Comparison of ENCODE assay signal across 1 cellular context in the genomic region with DNA sequence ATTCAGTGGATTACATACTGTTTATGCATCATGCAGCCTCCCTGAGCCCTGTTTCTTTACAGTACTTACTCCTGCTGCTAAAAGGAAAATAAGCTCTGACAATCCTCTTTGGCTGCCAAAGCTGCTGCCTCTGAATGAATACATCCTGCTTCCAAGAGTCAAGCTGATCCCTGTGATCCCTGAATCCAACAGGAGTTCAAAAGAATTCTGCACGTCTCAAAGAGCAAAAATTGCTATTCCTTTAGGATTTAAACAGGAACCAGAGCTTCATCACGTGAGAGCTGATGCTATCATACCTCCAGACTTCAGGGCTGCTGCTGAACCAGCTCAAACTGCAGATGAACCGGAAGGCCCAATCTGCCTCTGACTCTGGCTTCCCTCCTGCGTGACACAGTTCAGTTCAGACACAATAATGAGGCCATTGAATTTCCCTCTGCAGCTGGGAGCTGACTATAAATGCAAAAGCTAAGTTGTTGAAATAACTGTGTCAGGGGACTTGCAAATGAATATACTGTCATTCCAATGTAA.
A peak's percentile ranks its signal among the peaks of the same experiment; 100 is the strongest.
TF ChIP-seq lines count a peak whose summit lies in the region.

No MANE protein-coding gene starts in this region.

TF ChIP-seq in SK-N-SH, 30 proteins besides CTCF, POLR2A, EP300 and RAD21 (continued from another document):
- TF ChIP-seq MXI1 (IDR thresholded peaks at IDR 0.05; ENCODE audit: low read depth, low read length) (peak; percentile 85), MEF2A (IDR thresholded peaks at IDR 0.05; ENCODE audit: borderline replicate concordance, low read depth) (no peak), TEAD4 (IDR thresholded peaks at IDR 0.05; ENCODE audit: borderline replicate concordance, insufficient read depth) (no peak), RFX5 (IDR thresholded peaks at IDR 0.05; ENCODE audit: low read length) (no peak), SIN3A (IDR thresholded peaks at IDR 0.05; ENCODE audit: borderline replicate concordance, low read depth, low read length) (no peak), JUND (IDR thresholded peaks at IDR 0.05) (no peak), RCOR1 (IDR thresholded peaks at IDR 0.05; ENCODE audit: low read length) (peak; percentile 91), ELF1 (IDR thresholded peaks at IDR 0.05) (no peak), GABPA (IDR thresholded peaks at IDR 0.05; ENCODE audit: low read depth) (no peak), POLR2AphosphoS5 (IDR thresholded peaks at IDR 0.05; ENCODE audit: low read depth, low read length) (no peak; the same call in 1 of the 2 replicates), GATA2 (CRISPR knock-in tag; IDR thresholded peaks at IDR 0.05) (peak; percentile 98)
- TF ChIP-seq, protein P1, sequence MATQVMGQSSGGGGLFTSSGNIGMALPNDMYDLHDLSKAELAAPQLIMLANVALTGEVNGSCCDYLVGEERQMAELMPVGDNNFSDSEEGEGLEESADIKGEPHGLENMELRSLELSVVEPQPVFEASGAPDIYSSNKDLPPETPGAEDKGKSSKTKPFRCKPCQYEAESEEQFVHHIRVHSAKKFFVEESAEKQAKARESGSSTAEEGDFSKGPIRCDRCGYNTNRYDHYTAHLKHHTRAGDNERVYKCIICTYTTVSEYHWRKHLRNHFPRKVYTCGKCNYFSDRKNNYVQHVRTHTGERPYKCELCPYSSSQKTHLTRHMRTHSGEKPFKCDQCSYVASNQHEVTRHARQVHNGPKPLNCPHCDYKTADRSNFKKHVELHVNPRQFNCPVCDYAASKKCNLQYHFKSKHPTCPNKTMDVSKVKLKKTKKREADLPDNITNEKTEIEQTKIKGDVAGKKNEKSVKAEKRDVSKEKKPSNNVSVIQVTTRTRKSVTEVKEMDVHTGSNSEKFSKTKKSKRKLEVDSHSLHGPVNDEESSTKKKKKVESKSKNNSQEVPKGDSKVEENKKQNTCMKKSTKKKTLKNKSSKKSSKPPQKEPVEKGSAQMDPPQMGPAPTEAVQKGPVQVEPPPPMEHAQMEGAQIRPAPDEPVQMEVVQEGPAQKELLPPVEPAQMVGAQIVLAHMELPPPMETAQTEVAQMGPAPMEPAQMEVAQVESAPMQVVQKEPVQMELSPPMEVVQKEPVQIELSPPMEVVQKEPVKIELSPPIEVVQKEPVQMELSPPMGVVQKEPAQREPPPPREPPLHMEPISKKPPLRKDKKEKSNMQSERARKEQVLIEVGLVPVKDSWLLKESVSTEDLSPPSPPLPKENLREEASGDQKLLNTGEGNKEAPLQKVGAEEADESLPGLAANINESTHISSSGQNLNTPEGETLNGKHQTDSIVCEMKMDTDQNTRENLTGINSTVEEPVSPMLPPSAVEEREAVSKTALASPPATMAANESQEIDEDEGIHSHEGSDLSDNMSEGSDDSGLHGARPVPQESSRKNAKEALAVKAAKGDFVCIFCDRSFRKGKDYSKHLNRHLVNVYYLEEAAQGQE (IDR thresholded peaks at IDR 0.05; ENCODE audit: low read depth, low read length), result no peak
- TF ChIP-seq, protein P2, sequence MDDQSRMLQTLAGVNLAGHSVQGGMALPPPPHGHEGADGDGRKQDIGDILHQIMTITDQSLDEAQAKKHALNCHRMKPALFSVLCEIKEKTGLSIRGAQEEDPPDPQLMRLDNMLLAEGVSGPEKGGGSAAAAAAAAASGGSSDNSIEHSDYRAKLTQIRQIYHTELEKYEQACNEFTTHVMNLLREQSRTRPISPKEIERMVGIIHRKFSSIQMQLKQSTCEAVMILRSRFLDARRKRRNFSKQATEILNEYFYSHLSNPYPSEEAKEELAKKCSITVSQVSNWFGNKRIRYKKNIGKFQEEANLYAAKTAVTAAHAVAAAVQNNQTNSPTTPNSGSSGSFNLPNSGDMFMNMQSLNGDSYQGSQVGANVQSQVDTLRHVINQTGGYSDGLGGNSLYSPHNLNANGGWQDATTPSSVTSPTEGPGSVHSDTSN (IDR thresholded peaks at IDR 0.05), result no peak
- TF ChIP-seq, protein P3, sequence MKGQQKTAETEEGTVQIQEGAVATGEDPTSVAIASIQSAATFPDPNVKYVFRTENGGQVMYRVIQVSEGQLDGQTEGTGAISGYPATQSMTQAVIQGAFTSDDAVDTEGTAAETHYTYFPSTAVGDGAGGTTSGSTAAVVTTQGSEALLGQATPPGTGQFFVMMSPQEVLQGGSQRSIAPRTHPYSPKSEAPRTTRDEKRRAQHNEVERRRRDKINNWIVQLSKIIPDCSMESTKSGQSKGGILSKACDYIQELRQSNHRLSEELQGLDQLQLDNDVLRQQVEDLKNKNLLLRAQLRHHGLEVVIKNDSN (IDR thresholded peaks at IDR 0.05; ENCODE audit: borderline replicate concordance, low read depth), result peak; percentile 72
TF ChIP-seq in SK-N-SH: peak in this region for 8.
